1 cellular context compared by ENCODE assay signal in the genomic region with DNA sequence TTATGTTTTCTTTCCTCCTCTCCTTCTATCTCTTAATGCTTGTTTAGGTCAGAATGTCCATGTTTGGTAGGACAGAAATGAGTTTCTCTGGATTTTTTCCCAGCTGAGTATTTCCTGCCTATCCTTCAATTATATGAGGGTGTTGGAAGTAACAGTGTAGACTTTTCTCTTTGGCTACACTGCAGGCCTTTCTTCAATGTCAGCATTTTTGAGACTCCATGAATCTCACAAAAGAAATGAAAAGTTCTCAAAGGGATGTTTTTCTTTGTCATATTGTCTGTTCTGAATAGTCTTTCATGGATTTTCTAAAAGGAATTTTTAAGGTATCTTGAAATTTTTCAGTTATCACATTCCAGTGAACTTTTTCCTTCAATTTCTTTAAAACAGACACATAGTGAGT.
TF ChIP-seq lines count a peak whose summit lies in the region.

No MANE protein-coding gene starts in this region.

TF ChIP-seq in IMR-90, 13 proteins besides CTCF, POLR2A, EP300 and RAD21:
- TF ChIP-seq, protein P1, sequence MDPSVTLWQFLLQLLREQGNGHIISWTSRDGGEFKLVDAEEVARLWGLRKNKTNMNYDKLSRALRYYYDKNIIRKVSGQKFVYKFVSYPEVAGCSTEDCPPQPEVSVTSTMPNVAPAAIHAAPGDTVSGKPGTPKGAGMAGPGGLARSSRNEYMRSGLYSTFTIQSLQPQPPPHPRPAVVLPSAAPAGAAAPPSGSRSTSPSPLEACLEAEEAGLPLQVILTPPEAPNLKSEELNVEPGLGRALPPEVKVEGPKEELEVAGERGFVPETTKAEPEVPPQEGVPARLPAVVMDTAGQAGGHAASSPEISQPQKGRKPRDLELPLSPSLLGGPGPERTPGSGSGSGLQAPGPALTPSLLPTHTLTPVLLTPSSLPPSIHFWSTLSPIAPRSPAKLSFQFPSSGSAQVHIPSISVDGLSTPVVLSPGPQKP (IDR thresholded peaks at IDR 0.05; ENCODE audit: borderline replicate concordance, low read depth, low read length) = no peak
- no peak for TF ChIP-seq FOS (IDR thresholded peaks at IDR 0.05; ENCODE audit: low read depth, low read length)
- TF ChIP-seq MAZ (IDR thresholded peaks at IDR 0.05; ENCODE audit: borderline replicate concordance, low read depth, low read length) = no peak
- no peak for TF ChIP-seq CEBPB (IDR thresholded peaks at IDR 0.05; ENCODE audit: low read depth, low read length)
- TF ChIP-seq, protein P2, sequence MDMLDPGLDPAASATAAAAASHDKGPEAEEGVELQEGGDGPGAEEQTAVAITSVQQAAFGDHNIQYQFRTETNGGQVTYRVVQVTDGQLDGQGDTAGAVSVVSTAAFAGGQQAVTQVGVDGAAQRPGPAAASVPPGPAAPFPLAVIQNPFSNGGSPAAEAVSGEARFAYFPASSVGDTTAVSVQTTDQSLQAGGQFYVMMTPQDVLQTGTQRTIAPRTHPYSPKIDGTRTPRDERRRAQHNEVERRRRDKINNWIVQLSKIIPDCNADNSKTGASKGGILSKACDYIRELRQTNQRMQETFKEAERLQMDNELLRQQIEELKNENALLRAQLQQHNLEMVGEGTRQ (IDR thresholded peaks at IDR 0.05; ENCODE audit: low read depth, low read length) = no peak
- peak; percentile 83 for TF ChIP-seq MAFK (IDR thresholded peaks at IDR 0.05; ENCODE audit: low read depth, low read length)
TF ChIP-seq in IMR-90: peak in this region for 1.
